In genomic region chr1:229384822-229385221, GRCh38 we compare ENCODE assay signal across 17 cellular contexts.
DNase-seq lines count a peak whose midpoint lies in the region; ATAC-seq and TF ChIP-seq lines count a peak whose summit lies in the region.
"Had no signal": no experiment of that assay in that cellular context is flagged by ENCODE, and none has a peak within 500 bp of the region (broad histone marks: within the 10 kb centered on the region; RNA-seq: fewer than 3 reads in every experiment).

No MANE protein-coding gene starts in this region.

- no peak overlapping the region for H3K4me3 Mint-ChIP-seq in nephron
- H3K4me3 Mint-ChIP-seq: CD4-positive, alpha-beta memory T cell; GM23338; HFFc6 had no signal

- H3K27ac ChIP-seq in OCI-LY3 (ENCODE audit: low read length) = no peak overlapping the region
- H3K27ac ChIP-seq: 22Rv1 had no signal

- no peak for ATAC-seq in HG03378 (IDR thresholded peaks at IDR 0.05; ENCODE audit: unreplicated experiment)
- ATAC-seq: GM23338 had no signal

- H3K36me3 Mint-ChIP-seq in nephron (ENCODE audit: low read depth) = no peaks in the 10 kb centered on the region
- H3K36me3 Mint-ChIP-seq: CD4-positive, alpha-beta memory T cell had no signal

- H3K9me3 ChIP-seq in OCI-LY3 (ENCODE audit: insufficient read depth, low read length) = no peaks in the 10 kb centered on the region
- H3K9me3 ChIP-seq: HAP-1 had no signal

- H2AFZ ChIP-seq in OCI-LY3 (ENCODE audit: low read depth, low read length) = no peak overlapping the region
- H2AFZ ChIP-seq: GM23338 had no signal

- H3K4me3 ChIP-seq in GM12865 (ENCODE audit: low read depth, low read length) = no peak overlapping the region
- H3K4me3 ChIP-seq in OCI-LY3 (ENCODE audit: low read length) = 0 out of 2 replicates have a peak overlapping the region, but pooled peaks have one; percentile 7
- H3K4me3 ChIP-seq: GM23338, HAP-1 had no signal

- peaks cover 24% of the 10 kb centered on the region for H3K27me3 Mint-ChIP-seq in nephron (ENCODE audit: low read depth)

- no peak overlapping the region for H3K9ac ChIP-seq in OCI-LY3 (ENCODE audit: low read length)

- H3K4me1 ChIP-seq in OCI-LY3 (ENCODE audit: low read length) = peaks cover 35% of the 10 kb centered on the region
- H3K4me1 ChIP-seq: HAP-1 had no signal

- in situ Hi-C loops in ACHN (cut with HindIII; ENCODE audit: low pct_ligation_motif_present, low pct_unique_long_range_greater_than_20kb, low sequenced_read_pairs) = no loop called here

- no peak for TF ChIP-seq CTCF in GM12865 (IDR thresholded peaks at IDR 0.05; ENCODE audit: insufficient read depth, low read depth, low read length, missing control alignments)
- no peak for TF ChIP-seq CTCF in OCI-LY3 (IDR thresholded peaks at IDR 0.05; ENCODE audit: low read depth, low read length)
- TF ChIP-seq CTCF in nephron (IDR thresholded peaks at IDR 0.05; ENCODE audit: unreplicated experiment in 3 of 3) = no peak

- H3K9me3 Mint-ChIP-seq in nephron = no peaks in the 10 kb centered on the region
- H3K9me3 Mint-ChIP-seq: GM23338, HFFc6 had no signal

- peak; percentile 18 for DNase-seq in GM12865 (ENCODE audit: low read depth)
- DNase-seq in ACHN = no peak
- no peak for DNase-seq in activated T-cell treated with anti-CD3 and anti-CD28 coated beads for 4 hours
- DNase-seq: AML-193; C1 segment of cervical spinal cord; Calu3; CD4-positive, alpha-beta memory T cell; COR-L47; DMS53; GF-D8; HFFc6 had no signal

- H3K27ac Mint-ChIP-seq in nephron = peak overlapping the region in 2 of 3 experiments; percentile 5 to 51
- H3K27ac Mint-ChIP-seq: CD4-positive, alpha-beta memory T cell; GM23338; HFFc6 had no signal

- no peaks in the 10 kb centered on the region for H3K79me2 ChIP-seq in OCI-LY3 (ENCODE audit: low read length)

- H3K4me1 Mint-ChIP-seq in nephron = peaks cover 19% of the 10 kb centered on the region
- H3K4me1 Mint-ChIP-seq: CD4-positive, alpha-beta memory T cell had no signal

- H3K4me2 ChIP-seq in OCI-LY3 (ENCODE audit: low read length) = peak overlapping the region; percentile 44
- H3K4me2 ChIP-seq: GM23338 had no signal

- H3K27me3 ChIP-seq in OCI-LY3 (ENCODE audit: low read depth, low read length) = peaks cover 62% of the 10 kb centered on the region

- no peaks in the 10 kb centered on the region for H3K36me3 ChIP-seq in OCI-LY3 (replicated peaks; ENCODE audit: low read depth, low read length)
- H3K36me3 ChIP-seq: HAP-1 had no signal

- no peaks in the 10 kb centered on the region for H4K20me1 ChIP-seq in OCI-LY3 (ENCODE audit: insufficient read depth, low read length)
